1 cellular context compared by ENCODE assay signal in the genomic region with DNA sequence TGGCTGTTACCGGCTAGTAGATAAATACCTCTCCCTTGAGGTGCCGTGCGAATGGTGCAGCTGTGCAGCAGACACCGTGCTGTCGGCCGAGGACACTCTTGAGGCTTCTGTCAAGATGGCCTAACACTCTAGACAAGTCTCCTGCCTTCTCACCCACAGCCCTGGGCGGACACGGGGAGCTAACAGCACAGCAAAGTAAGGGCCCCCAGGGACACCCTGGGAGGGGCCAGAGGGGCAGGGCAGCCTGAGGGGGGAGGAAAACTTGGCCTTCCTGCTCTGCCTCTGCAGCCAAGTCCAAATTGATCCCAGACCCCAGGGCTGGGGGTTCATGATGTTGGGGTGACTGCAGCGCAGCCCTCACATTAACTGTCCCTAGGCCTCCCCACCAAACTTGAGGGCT.
TF ChIP-seq lines count a peak whose summit lies in the region.

No MANE protein-coding gene starts in this region.

TF ChIP-seq in IMR-90, 13 proteins besides CTCF, POLR2A, EP300 and RAD21:
- TF ChIP-seq CHD1 (IDR thresholded peaks at IDR 0.05; ENCODE audit: low read depth, low read length) (no peak), MXI1 (IDR thresholded peaks at IDR 0.05; ENCODE audit: borderline replicate concordance, low read depth, low read length) (no peak), BHLHE40 (IDR thresholded peaks at IDR 0.05; ENCODE audit: low read depth, low read length) (no peak), FOS (IDR thresholded peaks at IDR 0.05; ENCODE audit: low read depth, low read length) (no peak), MAZ (IDR thresholded peaks at IDR 0.05; ENCODE audit: borderline replicate concordance, low read depth, low read length) (no peak), SMC3 (IDR thresholded peaks at IDR 0.05; ENCODE audit: low read depth, low read length) (no peak)
